In the genomic region with DNA sequence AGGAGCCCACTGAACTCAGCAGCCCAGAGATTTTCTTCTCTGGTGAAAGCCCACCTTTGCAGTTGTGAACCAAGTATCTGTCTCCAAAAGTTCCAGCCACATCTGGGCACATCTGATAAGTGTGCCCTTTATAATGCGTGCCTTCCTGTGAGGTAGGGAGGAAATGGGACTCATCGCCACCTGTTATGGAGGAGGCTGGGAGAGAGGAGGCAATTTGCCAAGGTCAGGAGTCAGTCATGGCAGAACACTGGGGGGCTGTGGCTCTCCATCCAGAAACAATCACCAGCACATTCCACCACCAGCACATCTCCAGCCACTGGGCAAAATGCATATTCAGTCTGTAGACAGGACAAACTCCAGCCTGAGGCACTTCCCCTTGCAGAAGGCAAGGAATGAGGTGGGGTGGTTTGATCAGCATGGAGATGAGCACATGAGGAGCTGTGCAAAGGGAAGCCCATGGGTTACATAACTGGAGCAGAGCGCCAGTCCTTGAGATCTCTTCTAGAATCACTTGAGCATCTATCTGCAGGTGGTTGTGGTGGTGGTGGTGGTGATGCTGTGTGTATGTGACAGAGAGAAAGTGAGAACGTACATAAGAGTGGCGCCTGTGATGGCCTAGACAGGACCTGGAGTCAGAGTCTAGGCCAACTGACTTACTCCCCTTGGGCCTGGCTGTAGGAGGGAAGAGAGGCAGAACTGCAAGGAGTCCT, we compare ENCODE assay signal across 30 cellular contexts. TPM values are rescaled to one million over a fixed set of nuclear protein-coding genes. Genes with fewer than 3 reads are reported as not detected.
DNase-seq lines count a peak whose midpoint lies in the region; ATAC-seq and TF ChIP-seq lines count a peak whose summit lies in the region.
"Had no signal": no experiment of that assay in that cellular context is flagged by ENCODE, and none has a peak within 500 bp of the region (broad histone marks: within the 10 kb centered on the region; RNA-seq: fewer than 3 reads in every experiment).

No MANE protein-coding gene starts in this region.

- H3K27me3 Mint-ChIP-seq in CD8-positive, alpha-beta memory T cell = peaks cover 3 to 4% of the 10 kb centered on the region in 2 donors
- H3K27me3 Mint-ChIP-seq in nephron (ENCODE audit: low read depth) = peaks cover 18% of the 10 kb centered on the region

- peak overlapping the region in 2 of 7 donors; percentile 11 to 41 for H3K4me3 Mint-ChIP-seq in CD8-positive, alpha-beta memory T cell
- H3K4me3 Mint-ChIP-seq in nephron = peak overlapping the region in 1 of 3 experiments; percentile 2
- H3K4me3 Mint-ChIP-seq: activated CD4-positive, alpha-beta T cell treated with anti-CD3 and anti-CD28 coated beads for 36 hours; GM23338 had no signal

- CTCF ChIA-PET in CD8-positive, alpha-beta memory T cell (lab: Charles Lee) = no interaction called here

- H3K9me3 Mint-ChIP-seq in CD8-positive, alpha-beta memory T cell = no peaks in the 10 kb centered on the region
- H3K9me3 Mint-ChIP-seq in nephron = no peaks in the 10 kb centered on the region
- H3K9me3 Mint-ChIP-seq: GM23338 had no signal

- H3K27ac ChIP-seq in CD8-positive, alpha-beta memory T cell (ENCODE audit: low read depth, low read length) = no peak overlapping the region
- H3K27ac ChIP-seq in angular gyrus (ENCODE audit: low read depth, low read length) = peak overlapping the region; percentile 67
- H3K27ac ChIP-seq: BLaER1 treated with 17β-estradiol and CSF1 and Interleukin-3, amounts not matched to agents 10 nM and 100 nM; sigmoid colon; tibial artery; VCaP had no signal

- H3K4me3 ChIP-seq in CD8-positive, alpha-beta memory T cell (ENCODE audit: low read length) = no peak overlapping the region
- no peak overlapping the region for H3K4me3 ChIP-seq in GM12865 (ENCODE audit: low read depth, low read length)
- H3K4me3 ChIP-seq: BLaER1 treated with 17β-estradiol and CSF1 and Interleukin-3, amounts not matched to agents 10 nM and 100 nM; GM23338; K562; sigmoid colon; tibial artery had no signal

- no peak for DNase-seq in CD8-positive, alpha-beta memory T cell
- DNase-seq in GM12865 (ENCODE audit: low read depth) (peak; percentile 13), NCI-H1417 treated with DMSO at 0.1 percent for 48 hours (lab: John Stamatoyannopoulos, UW) (no peak), kidney tubule cell (ENCODE audit: low spot score) (no peak)
- DNase-seq: activated CD4-positive, alpha-beta T cell treated with anti-CD3 and anti-CD28 coated beads for 36 hours; activated CD8-positive, alpha-beta memory T cell treated with anti-CD3 and anti-CD28 coated beads for 24 hours; activated gamma-delta T cell; Caco-2; DND-41; glutamatergic neuron; left ventricle myocardium superior; NCI-H226; sigmoid colon; stimulated activated CD4-positive, alpha-beta T cell treated with anti-CD3 and anti-CD28 coated beads, Interleukin-12 subunit alpha, Interleukin-12 subunit beta, amount 100 ng/mL, for 4 hours; stimulated activated CD4-positive, alpha-beta T cell treated with anti-CD3 and anti-CD28 coated beads, Interleukin-2, amount 100 ng/mL, for 48 hours; T1000 had no signal

- TF ChIP-seq CTCF in GM12865 (IDR thresholded peaks at IDR 0.05; ENCODE audit: insufficient read depth, low read depth, low read length, missing control alignments) = no peak
- TF ChIP-seq CTCF in nephron (IDR thresholded peaks at IDR 0.05; ENCODE audit: unreplicated experiment in 3 of 3) = no peak

- no peaks in the 10 kb centered on the region for H3K36me3 Mint-ChIP-seq in CD8-positive, alpha-beta memory T cell
- H3K36me3 Mint-ChIP-seq in nephron (ENCODE audit: low read depth) = no peaks in the 10 kb centered on the region

- peaks cover 37 to 52% (median 45%) of the 10 kb centered on the region in 3 donors for H3K4me1 Mint-ChIP-seq in CD8-positive, alpha-beta memory T cell
- H3K4me1 Mint-ChIP-seq in nephron = peaks cover 75% of the 10 kb centered on the region

- no peak for ATAC-seq in HG03520 (IDR thresholded peaks at IDR 0.05; ENCODE audit: unreplicated experiment)
- ATAC-seq: activated CD4-positive, alpha-beta T cell treated with anti-CD3 and anti-CD28 coated beads for 36 hours; esophagus mucosa; GM23338; K562; left ventricle myocardium superior had no signal

- H3K36me3 ChIP-seq in CD8-positive, alpha-beta memory T cell (ENCODE audit: insufficient read depth, low read length) = no peaks in the 10 kb centered on the region
- H3K36me3 ChIP-seq: BLaER1 treated with 17β-estradiol and CSF1 and Interleukin-3, amounts not matched to agents 10 nM and 100 nM; sigmoid colon; tibial artery had no signal

- peak overlapping the region in 7 of 8 donors; percentile 1 to 77 (median 24) for H3K27ac Mint-ChIP-seq in CD8-positive, alpha-beta memory T cell
- H3K27ac Mint-ChIP-seq in nephron = peak overlapping the region in 2 of 3 experiments; percentile 22 to 95
- H3K27ac Mint-ChIP-seq: activated CD4-positive, alpha-beta T cell treated with anti-CD3 and anti-CD28 coated beads for 36 hours; GM23338; progenitor cell of endocrine pancreas had no signal

- POLR2A ChIA-PET in CD8-positive, alpha-beta memory T cell (lab: Charles Lee) = no interaction called here

- H3K27me3 ChIP-seq in CD8-positive, alpha-beta memory T cell (ENCODE audit: insufficient read depth, low read length, poor library complexity, severe bottlenecking) = no peaks in the 10 kb centered on the region
- H3K27me3 ChIP-seq: BLaER1 treated with 17β-estradiol and CSF1 and Interleukin-3, amounts not matched to agents 10 nM and 100 nM had no signal

- peaks cover 31% of the 10 kb centered on the region for H3K4me1 ChIP-seq in CD8-positive, alpha-beta memory T cell (ENCODE audit: insufficient read depth, low read length)
- H3K4me1 ChIP-seq: Caco-2 had no signal

- H3K9me3 ChIP-seq in CD8-positive, alpha-beta memory T cell (ENCODE audit: low read length) = no peaks in the 10 kb centered on the region
- H3K9me3 ChIP-seq: BLaER1 treated with 17β-estradiol and CSF1 and Interleukin-3, amounts not matched to agents 10 nM and 100 nM; Caco-2; sigmoid colon; tibial artery had no signal

RNA-seq across cellular contexts. Expression of a gene that starts 15.1 kb away (rescaled TPM):
- under 1 TPM in 1 of 2 experiments, not detected in 1; 0.55 TPM for total RNA-seq in CD8-positive, alpha-beta memory T cell
- polyA plus RNA-seq in CD8-positive, alpha-beta memory T cell = not detected
- total RNA-seq: Caco-2, fibroblast of villous mesenchyme, HT1080, left ventricle myocardium superior, M059J, myocyte, sigmoid colon had no signal

RNA-seq across cellular contexts. Expression of a gene that starts 18.9 kb away (rescaled TPM):
- under 1 TPM in 1 of 2 experiments, not detected in 1; 0.09 TPM for total RNA-seq in CD8-positive, alpha-beta memory T cell
- not detected for polyA plus RNA-seq in CD8-positive, alpha-beta memory T cell
- total RNA-seq: fibroblast of villous mesenchyme, left ventricle myocardium superior, myocyte had no signal
